Comparison of ENCODE assay signal across 16 cellular contexts in the genomic region with DNA sequence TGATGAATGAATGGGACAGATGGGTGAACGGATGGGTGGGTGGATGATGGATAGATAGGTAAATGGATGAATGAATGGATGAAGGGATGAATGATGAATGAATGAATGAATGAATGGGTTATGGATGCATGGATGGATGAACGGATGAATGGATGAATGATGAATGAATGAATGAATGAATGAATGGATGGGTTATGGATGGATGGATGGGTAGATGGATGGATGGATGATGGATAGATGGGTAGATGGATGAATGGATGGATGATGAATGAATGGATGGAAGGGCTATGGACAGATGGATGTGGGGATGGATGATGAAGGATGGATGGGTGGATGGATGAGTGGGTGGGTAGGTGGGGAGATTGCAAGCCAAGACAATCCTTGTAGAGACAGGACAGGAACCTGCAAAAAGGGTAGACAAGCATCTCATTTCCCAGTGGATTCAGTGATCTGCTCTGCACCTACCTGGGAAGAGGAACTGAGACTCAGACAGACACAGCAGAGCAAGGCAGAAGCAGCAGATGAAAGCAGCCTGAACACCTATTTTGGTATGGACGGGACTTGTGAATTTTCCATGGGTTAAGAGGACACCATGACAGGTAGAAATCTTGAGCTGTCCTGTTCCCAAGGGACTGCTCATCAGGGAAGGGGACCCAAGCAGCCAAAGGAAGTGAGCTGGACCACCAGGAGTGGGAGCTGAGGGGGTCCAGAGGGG.
"Had no signal": no experiment of that assay in that cellular context is flagged by ENCODE, and none has a peak within 500 bp of the region (broad histone marks: within the 10 kb centered on the region; RNA-seq: fewer than 3 reads in every experiment).

No MANE protein-coding gene starts in this region.

- FAIRE-seq: RCC 7860 had no signal

- H3K4me1 ChIP-seq: SJSA1 had no signal

- H3K36me3 ChIP-seq: SJSA1 had no signal

- DNase-seq: KBM-7, NCI-H1092, NCI-H1436, NCI-H187, NCI-H2029, NCI-H2081 treated with DMSO at 0.1 percent for 48 hours, NCI-H2171, NCI-H226, NCI-H524 treated with DMSO at 0.1 percent for 48 hours, NCI-H774, Right ventricle myocardium superior, RPMI8226, SIG-M5 had no signal

- H3K27ac ChIP-seq: SJSA1, SK-N-MC had no signal

- H3K4me3 ChIP-seq: SJSA1, SK-N-MC had no signal

- H3K9me3 ChIP-seq: SJSA1 had no signal
